Comparison of ENCODE assay signal across 1 cellular context in the genomic region with DNA sequence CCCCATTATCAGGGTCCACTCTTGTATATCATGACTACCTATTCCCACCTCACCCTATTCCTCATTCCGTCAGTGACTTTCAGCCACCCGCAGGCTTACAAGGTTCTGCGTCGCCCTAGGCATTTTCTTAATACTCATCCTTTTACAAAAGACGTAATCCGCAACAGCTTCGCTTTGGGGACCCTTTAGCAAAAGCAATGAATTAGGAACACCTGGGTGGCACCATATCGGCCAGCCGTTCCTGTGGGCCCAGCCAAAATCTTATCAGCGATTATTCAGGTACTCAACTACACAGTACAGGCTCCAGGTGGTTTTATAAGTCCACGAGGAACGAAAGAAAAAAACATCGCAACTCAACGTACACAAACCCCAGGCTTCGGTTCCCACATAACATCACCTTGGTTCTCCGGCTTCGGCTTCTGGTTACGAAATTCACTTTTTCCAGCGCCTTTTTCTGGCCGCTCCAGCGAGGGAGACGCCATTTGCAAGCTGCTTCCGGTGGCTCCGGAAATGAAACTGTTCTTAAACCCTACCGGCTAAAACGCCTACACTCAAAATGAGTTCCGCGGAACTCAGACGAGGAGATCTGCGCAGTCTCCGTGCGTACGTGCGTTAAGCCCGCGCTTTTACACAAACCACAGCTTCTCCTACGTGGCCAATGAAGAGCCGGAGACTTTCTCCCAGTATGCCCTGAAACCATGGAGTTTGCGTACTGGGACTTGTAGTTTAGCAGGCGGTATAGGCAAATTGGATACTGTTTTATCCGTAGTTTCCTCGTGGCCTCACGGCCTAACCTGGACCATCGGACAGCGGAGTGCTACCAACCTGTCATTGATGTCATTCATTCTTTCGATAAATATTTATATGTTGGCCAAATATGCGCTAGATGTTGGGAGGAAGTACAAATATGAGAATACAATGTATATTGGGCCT.
A peak's percentile ranks its signal among the peaks of the same experiment; 100 is the strongest.
TF ChIP-seq lines count a peak whose summit lies in the region.

Gene KRR1, minus strand, starts transcription at position 494 of the 933 bp plus-strand sequence. Its CDS starts 12 bp downstream, at position 482.

TF ChIP-seq in K562, 482 proteins besides CTCF, POLR2A, EP300 and RAD21 (continued from another document and continues in another):
- TF ChIP-seq RERE (CRISPR knock-in tag; IDR thresholded peaks at IDR 0.05; ENCODE audit: borderline replicate concordance) (no peak), OTX1 (CRISPR knock-in tag; IDR thresholded peaks at IDR 0.05) (no peak), HLTF (IDR thresholded peaks at IDR 0.05) (no peak), U2AF1 (optimal IDR thresholded peaks at IDR 0.05; ENCODE audit: low read depth, low read length) (no peak), ZNF165 (CRISPR knock-in tag; IDR thresholded peaks at IDR 0.05; ENCODE audit: borderline replicate concordance) (no peak), TEAD2 (tag; IDR thresholded peaks at IDR 0.05) (no peak), NCOA2 (IDR thresholded peaks at IDR 0.05; ENCODE audit: partially characterized antibody in 2 of 2) (no peak), ZNF77 (CRISPR knock-in tag; IDR thresholded peaks at IDR 0.05) (no peak), DIDO1 (tag; IDR thresholded peaks at IDR 0.05; ENCODE audit: low read depth) (peak; percentile 99), BCOR (IDR thresholded peaks at IDR 0.05) (no peak), E2F3 (CRISPR knock-in tag; IDR thresholded peaks at IDR 0.05) (peak; percentile 92), RFX5 (IDR thresholded peaks at IDR 0.05; ENCODE audit: low read depth, low read length) (no peak), ZNF3 (CRISPR knock-in tag; IDR thresholded peaks at IDR 0.05) (no peak), PCBP1 (IDR thresholded peaks at IDR 0.05; ENCODE audit: low read depth, low read length, poor library complexity, severe bottlenecking) (no peak), ZNF274 (IDR thresholded peaks at IDR 0.05; ENCODE audit: borderline replicate concordance, low read depth, low read length) (no peak), ZMIZ1 (IDR thresholded peaks at IDR 0.05; ENCODE audit: low read depth in 2 of 2, low read length in 2 of 2) (no peak), ZNF212 (CRISPR knock-in tag; IDR thresholded peaks at IDR 0.05) (no peak), HOXB6 (CRISPR knock-in tag; IDR thresholded peaks at IDR 0.05; ENCODE audit: borderline replicate concordance) (no peak), SAP30 (IDR thresholded peaks at IDR 0.05; ENCODE audit: borderline replicate concordance, insufficient read depth, low read depth, low read length, poor library complexity, severe bottlenecking) (peak; percentile 33), TBL1XR1 (IDR thresholded peaks at IDR 0.05; ENCODE audit: low read length in 2 of 2) (peak in 1 of 2 experiments; percentile 61; a peak in 3 of 4 replicates), RAD51 (IDR thresholded peaks at IDR 0.05; ENCODE audit: borderline replicate concordance, low read depth) (no peak), MBD1 (CRISPR knock-in tag; IDR thresholded peaks at IDR 0.05) (peak; percentile 92), ZNF133 (CRISPR knock-in tag; IDR thresholded peaks at IDR 0.05) (no peak), SMARCA4 (IDR thresholded peaks at IDR 0.05) (0 out of 2 replicates have a peak, but pooled peaks have one; percentile 13), XRCC3 (IDR thresholded peaks at IDR 0.05) (no peak), ZBTB1 (CRISPR knock-in tag; IDR thresholded peaks at IDR 0.05; ENCODE audit: borderline replicate concordance, low read depth) (no peak), CXXC5 (CRISPR knock-in tag; IDR thresholded peaks at IDR 0.05) (peak; percentile 95), MBD2 (IDR thresholded peaks at IDR 0.05; ENCODE audit: borderline replicate concordance, low read depth) (peak; percentile 70), MEF2D (tag; conservative IDR thresholded peaks at IDR 0.05; ENCODE audit: low read depth) (peak; percentile 56; the same call in 1 of the 2 replicates), ZNF778 (CRISPR knock-in tag; IDR thresholded peaks at IDR 0.05) (no peak), SIX5 (IDR thresholded peaks at IDR 0.05; ENCODE audit: borderline replicate concordance in 1 of 2, insufficient read depth in 1 of 2, low read depth in 1 of 2, low read length in 2 of 2) (peak; percentile 57 to 74), LEF1 (IDR thresholded peaks at IDR 0.05) (no peak), NR0B1 (IDR thresholded peaks at IDR 0.05; ENCODE audit: partially characterized antibody) (no peak), NFATC3 (IDR thresholded peaks at IDR 0.05) (0 out of 2 replicates have a peak, but pooled peaks have one; percentile 40), ZNF143 (CRISPR knock-in tag; IDR thresholded peaks at IDR 0.05) (peak; percentile 84), MYNN (IDR thresholded peaks at IDR 0.05) (no peak), MYNN (CRISPR knock-in tag; IDR thresholded peaks at IDR 0.05) (no peak), GTF2A2 (tag; IDR thresholded peaks at IDR 0.05) (peak; percentile 68; the same call in 1 of the 2 replicates), FOXJ2 (tag; IDR thresholded peaks at IDR 0.05) (no peak), ZFP91 (CRISPR knock-in tag; IDR thresholded peaks at IDR 0.05) (no peak), HNRNPUL1 (IDR thresholded peaks at IDR 0.05; ENCODE audit: low read length) (no peak), ZNF764 (CRISPR knock-in tag; IDR thresholded peaks at IDR 0.05; ENCODE audit: low read depth) (no peak), ZNF584 (CRISPR knock-in tag; IDR thresholded peaks at IDR 0.05; ENCODE audit: low read depth) (peak; percentile 32; the same call in 1 of the 2 replicates), MCM7 (IDR thresholded peaks at IDR 0.05) (no peak), CREM (IDR thresholded peaks at IDR 0.05; ENCODE audit: low read depth) (peak; percentile 79), GATAD2A (IDR thresholded peaks at IDR 0.05) (no peak), STAT5A (IDR thresholded peaks at IDR 0.05; ENCODE audit: borderline replicate concordance, low read length) (peak; percentile 60; the same call in 1 of the 2 replicates)
- TF ChIP-seq, protein P1, sequence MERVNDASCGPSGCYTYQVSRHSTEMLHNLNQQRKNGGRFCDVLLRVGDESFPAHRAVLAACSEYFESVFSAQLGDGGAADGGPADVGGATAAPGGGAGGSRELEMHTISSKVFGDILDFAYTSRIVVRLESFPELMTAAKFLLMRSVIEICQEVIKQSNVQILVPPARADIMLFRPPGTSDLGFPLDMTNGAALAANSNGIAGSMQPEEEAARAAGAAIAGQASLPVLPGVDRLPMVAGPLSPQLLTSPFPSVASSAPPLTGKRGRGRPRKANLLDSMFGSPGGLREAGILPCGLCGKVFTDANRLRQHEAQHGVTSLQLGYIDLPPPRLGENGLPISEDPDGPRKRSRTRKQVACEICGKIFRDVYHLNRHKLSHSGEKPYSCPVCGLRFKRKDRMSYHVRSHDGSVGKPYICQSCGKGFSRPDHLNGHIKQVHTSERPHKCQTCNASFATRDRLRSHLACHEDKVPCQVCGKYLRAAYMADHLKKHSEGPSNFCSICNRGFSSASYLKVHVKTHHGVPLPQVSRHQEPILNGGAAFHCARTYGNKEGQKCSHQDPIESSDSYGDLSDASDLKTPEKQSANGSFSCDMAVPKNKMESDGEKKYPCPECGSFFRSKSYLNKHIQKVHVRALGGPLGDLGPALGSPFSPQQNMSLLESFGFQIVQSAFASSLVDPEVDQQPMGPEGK (CRISPR knock-in tag; IDR thresholded peaks at IDR 0.05; ENCODE audit: borderline replicate concordance), result no peak
- TF ChIP-seq, protein P2, sequence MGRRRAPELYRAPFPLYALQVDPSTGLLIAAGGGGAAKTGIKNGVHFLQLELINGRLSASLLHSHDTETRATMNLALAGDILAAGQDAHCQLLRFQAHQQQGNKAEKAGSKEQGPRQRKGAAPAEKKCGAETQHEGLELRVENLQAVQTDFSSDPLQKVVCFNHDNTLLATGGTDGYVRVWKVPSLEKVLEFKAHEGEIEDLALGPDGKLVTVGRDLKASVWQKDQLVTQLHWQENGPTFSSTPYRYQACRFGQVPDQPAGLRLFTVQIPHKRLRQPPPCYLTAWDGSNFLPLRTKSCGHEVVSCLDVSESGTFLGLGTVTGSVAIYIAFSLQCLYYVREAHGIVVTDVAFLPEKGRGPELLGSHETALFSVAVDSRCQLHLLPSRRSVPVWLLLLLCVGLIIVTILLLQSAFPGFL (CRISPR knock-in tag; IDR thresholded peaks at IDR 0.05), result no peak
